7 cellular contexts compared by ENCODE assay signal in genomic region chr7:7642081-7642480, GRCh38. TPM values are rescaled to one million over a fixed set of nuclear protein-coding genes. Genes with fewer than 3 reads are reported as not detected.
DNase-seq lines count a peak whose midpoint lies in the region; TF ChIP-seq lines count a peak whose summit lies in the region.

No MANE protein-coding gene starts in this region.

- no peak overlapping the region for H2AFZ ChIP-seq in osteoblast (ENCODE audit: low read length)

- H3K4me3 ChIP-seq in colonic mucosa, result no peak overlapping the region
- H3K4me3 ChIP-seq in osteoblast (ENCODE audit: insufficient read depth, low read length), result no peak overlapping the region

- H3K4me1 ChIP-seq in colonic mucosa, result peaks cover 10% of the 10 kb centered on the region
- peaks cover 16% of the 10 kb centered on the region for H3K4me1 ChIP-seq in osteoblast (ENCODE audit: insufficient read depth, low read length)

- H3K4me2 ChIP-seq in osteoblast (ENCODE audit: insufficient read depth, low read length), result peak overlapping the region; percentile 94

- H4K20me1 ChIP-seq in osteoblast (ENCODE audit: insufficient read depth, low read length), result no peaks in the 10 kb centered on the region

- in situ Hi-C loops in G401 (cut with HindIII; ENCODE audit: low sequenced_read_pairs) (no loop called here), GM13976 (cut with MboI; ENCODE audit: low sequenced_read_pairs, unreplicated experiment) (no loop called here)

- DNase-seq in G401 (ENCODE audit: low spot score) (peak; percentile 9), NCI-H146 treated with DMSO at 0.1 percent for 48 hours (lab: John Stamatoyannopoulos, UW; ENCODE audit: unreplicated experiment) (peak; percentile 27), colonic mucosa (peak; percentile 65), osteoblast (ENCODE audit: insufficient read length, low spot score, missing footprints) (no peak), GM13976 (ENCODE audit: low spot score) (no peak), foreskin melanocyte (no peak)
- DNase-seq in stimulated activated CD4-positive, alpha-beta T cell treated with anti-CD3 and anti-CD28 coated beads, Interleukin-1b, Interleukin-23, amount 100 ng/mL, for 48 hours, result no peak

- H3K79me2 ChIP-seq in osteoblast (ENCODE audit: insufficient read depth, low read length), result peaks cover 49% of the 10 kb centered on the region

- intact Hi-C loops in colonic mucosa (cut with DNase I), result no loop called here

- no peaks in the 10 kb centered on the region for H3K27me3 ChIP-seq in colonic mucosa
- H3K27me3 ChIP-seq in osteoblast (ENCODE audit: insufficient read depth, low read length), result no peaks in the 10 kb centered on the region

- TF ChIP-seq CTCF in colonic mucosa (IDR thresholded peaks at IDR 0.05) (no peak), osteoblast (IDR thresholded peaks at IDR 0.05; ENCODE audit: extremely low read depth, low read depth, low read length) (no peak), GM13976 (IDR thresholded peaks at IDR 0.05; ENCODE audit: borderline replicate concordance, control extremely low read depth, extremely low read depth, insufficient read depth, missing control alignments) (no peak)

- H3K9me3 ChIP-seq in colonic mucosa (no peaks in the 10 kb centered on the region), osteoblast (ENCODE audit: low read depth, low read length) (no peaks in the 10 kb centered on the region)

- H3K27ac ChIP-seq in colonic mucosa (peak overlapping the region; percentile 95), osteoblast (ENCODE audit: low read depth, low read length) (no peak overlapping the region)

- H3K9ac ChIP-seq in colonic mucosa (ENCODE audit: low read depth in 2 of 2, low read length in 2 of 2), result peak overlapping the region in 1 of 2 donors; percentile 99

- H3K36me3 ChIP-seq in colonic mucosa (no peaks in the 10 kb centered on the region), osteoblast (ENCODE audit: insufficient read depth, low read length) (no peaks in the 10 kb centered on the region)

RNA-seq across cellular contexts. Expression of gene UMAD1, which starts 1.5 kb away (rescaled TPM):
- total RNA-seq in G401 (2014; rRNA removed; shearing (Covaris generic)), result 29.3 and 42.3 TPM in 2 replicates
- 10 to 100 TPM; 21.9 to 26.3 TPM for total RNA-seq in colonic mucosa
- total RNA-seq in osteoblast, result 16.2 and 17.0 TPM in 2 replicates

Comparison
In these comparisons a context has a peak if more than half of its experiments do, and no peak if none do; other contexts are left out.
1. DNase-seq: peak in G401 (single experiment), NCI-H146 treated with DMSO at 0.1 percent for 48 hours (single experiment) and colonic mucosa (single experiment); none in osteoblast (single experiment), stimulated activated CD4-positive, alpha-beta T cell treated with anti-CD3 and anti-CD28 coated beads, Interleukin-1b, Interleukin-23, amount 100 ng/mL, for 48 hours (single experiment), GM13976 (single experiment) and foreskin melanocyte (single experiment).